In genomic region chr5:59371525-59372138, GRCh38 we compare ENCODE assay signal across 19 cellular contexts.
DNase-seq lines count a peak whose midpoint lies in the region; ATAC-seq and TF ChIP-seq lines count a peak whose summit lies in the region.
"Had no signal": no experiment of that assay in that cellular context is flagged by ENCODE, and none has a peak within 500 bp of the region (broad histone marks: within the 10 kb centered on the region; RNA-seq: fewer than 3 reads in every experiment).

No MANE protein-coding gene starts in this region.

- TF ChIP-seq CTCF in hepatocyte (IDR thresholded peaks at IDR 0.05; ENCODE audit: poor library complexity), result no peak

- H3K36me3 Mint-ChIP-seq in T-helper 2 cell treated with Interferon-gamma antibody and Interleukin-4, amounts not matched to agents 5 μg/mL and 100 μg/mL, for 36 hours (ENCODE audit: low read depth), result no peaks in the 10 kb centered on the region
- H3K36me3 Mint-ChIP-seq: CD8-positive, alpha-beta T cell had no signal

- peaks cover 7 to 26% of the 10 kb centered on the region in 2 donors for H3K9me3 Mint-ChIP-seq in stimulated activated naive CD8-positive, alpha-beta T cell treated with anti-CD3 and anti-CD28 coated beads, Interleukin-15, amount 100 ng/mL, for 72 hours
- peaks cover 15% of the 10 kb centered on the region for H3K9me3 Mint-ChIP-seq in T-helper 2 cell treated with Interferon-gamma antibody and Interleukin-4, amounts not matched to agents 5 μg/mL and 100 μg/mL, for 36 hours

- H3K27ac ChIP-seq in hepatocyte, result peak overlapping the region; percentile 35
- H3K27ac ChIP-seq: BLaER1 treated with 17β-estradiol and CSF1 and Interleukin-3, amounts not matched to agents 10 nM and 100 nM; SK-N-MC had no signal

- H3K36me3 ChIP-seq in hepatocyte (replicated peaks; ENCODE audit: insufficient read depth, low read depth), result no peaks in the 10 kb centered on the region
- H3K36me3 ChIP-seq: BLaER1 treated with 17β-estradiol and CSF1 and Interleukin-3, amounts not matched to agents 10 nM and 100 nM had no signal

- no peak overlapping the region for H3K27ac Mint-ChIP-seq in stimulated activated naive CD8-positive, alpha-beta T cell treated with anti-CD3 and anti-CD28 coated beads, Interleukin-15, amount 100 ng/mL, for 72 hours
- no peak overlapping the region for H3K27ac Mint-ChIP-seq in T-helper 2 cell treated with Interferon-gamma antibody and Interleukin-4, amounts not matched to agents 5 μg/mL and 100 μg/mL, for 36 hours
- H3K27ac Mint-ChIP-seq: CD8-positive, alpha-beta T cell had no signal

- no peak overlapping the region for H3K4me3 ChIP-seq in hepatocyte
- H3K4me3 ChIP-seq: BLaER1 treated with 17β-estradiol and CSF1 and Interleukin-3, amounts not matched to agents 10 nM and 100 nM; SK-N-MC had no signal

- WGBS in hepatocyte (ENCODE audit: low lambda C conversion rate, missing lambda C conversion rate), result 65% methylated on average over 4 of the region's 4 CpGs

- H3K4me1 ChIP-seq in hepatocyte (ENCODE audit: insufficient read depth), result no peaks in the 10 kb centered on the region
- H3K4me1 ChIP-seq: BLaER1 treated with 17β-estradiol and CSF1 and Interleukin-3, amounts not matched to agents 10 nM and 100 nM had no signal

- no peaks in the 10 kb centered on the region for H3K9me2 ChIP-seq in hepatocyte (replicated peaks; ENCODE audit: insufficient read depth)

- no peaks in the 10 kb centered on the region for H3K79me2 ChIP-seq in hepatocyte

- no peaks in the 10 kb centered on the region for H3K27me3 ChIP-seq in hepatocyte
- H3K27me3 ChIP-seq: BLaER1 treated with 17β-estradiol and CSF1 and Interleukin-3, amounts not matched to agents 10 nM and 100 nM had no signal

- H3K4me2 ChIP-seq in hepatocyte, result no peak overlapping the region
- H3K4me2 ChIP-seq: BLaER1 treated with 17β-estradiol and CSF1 and Interleukin-3, amounts not matched to agents 10 nM and 100 nM had no signal

- H3K4me1 Mint-ChIP-seq in stimulated activated naive CD8-positive, alpha-beta T cell treated with anti-CD3 and anti-CD28 coated beads, Interleukin-15, amount 100 ng/mL, for 72 hours, result no peaks in the 10 kb centered on the region
- no peaks in the 10 kb centered on the region for H3K4me1 Mint-ChIP-seq in T-helper 2 cell treated with Interferon-gamma antibody and Interleukin-4, amounts not matched to agents 5 μg/mL and 100 μg/mL, for 36 hours (ENCODE audit: low read depth)

- no peak overlapping the region for H2AFZ ChIP-seq in hepatocyte

- H3K27me3 Mint-ChIP-seq in stimulated activated naive CD8-positive, alpha-beta T cell treated with anti-CD3 and anti-CD28 coated beads, Interleukin-15, amount 100 ng/mL, for 72 hours, result peaks cover 22% of the 10 kb centered on the region
- peaks cover 9% of the 10 kb centered on the region for H3K27me3 Mint-ChIP-seq in T-helper 2 cell treated with Interferon-gamma antibody and Interleukin-4, amounts not matched to agents 5 μg/mL and 100 μg/mL, for 36 hours (ENCODE audit: low read depth)

- no peaks in the 10 kb centered on the region for H4K20me1 ChIP-seq in hepatocyte (ENCODE audit: insufficient read depth, poor library complexity, severe bottlenecking)
- H4K20me1 ChIP-seq: BLaER1 treated with 17β-estradiol and CSF1 and Interleukin-3, amounts not matched to agents 10 nM and 100 nM had no signal

- no peak for DNase-seq in stimulated activated naive CD8-positive, alpha-beta T cell treated with anti-CD3 and anti-CD28 coated beads, Interleukin-15, Interleukin-2, amounts not matched to agents 100 U/mL and 50 U/mL, for 24 hours
- no peak for DNase-seq in stimulated activated naive CD8-positive, alpha-beta T cell treated with anti-CD3 and anti-CD28 coated beads, Interleukin-15, amount 100 ng/mL, for 72 hours
- DNase-seq in hepatocyte (ENCODE audit: low spot score), result no peak
- no peak for DNase-seq in stimulated activated CD4-positive, alpha-beta T cell treated with anti-CD3 and anti-CD28 coated beads, Interleukin-4, amount 100 ng/mL, for 1 hour
- DNase-seq in T-helper 2 cell treated with Interferon-gamma antibody and Interleukin-4, amounts not matched to agents 5 μg/mL and 100 μg/mL, for 36 hours (ENCODE audit: low spot score), result no peak
- DNase-seq: Calu3; CD8-positive, alpha-beta T cell; GF-D8; GOT3; IMR-90; NCI-H1417; NCI-H187 treated with DMSO at 0.1 percent for 48 hours; NCI-H2227 treated with DMSO at 0.1 percent for 48 hours; NCI-H524 treated with DMSO at 0.1 percent for 48 hours; SHP77 had no signal

- ATAC-seq in stimulated activated naive CD8-positive, alpha-beta T cell treated with anti-CD3 and anti-CD28 coated beads, Interleukin-15, Interleukin-2, amounts not matched to agents 100 U/mL and 50 U/mL, for 24 hours, result peak; percentile 52
- ATAC-seq in stimulated activated naive CD8-positive, alpha-beta T cell treated with anti-CD3 and anti-CD28 coated beads, Interleukin-15, amount 100 ng/mL, for 72 hours, result no peak
- ATAC-seq in HG02798 (IDR thresholded peaks at IDR 0.05; ENCODE audit: poor library complexity, unreplicated experiment), result peak; percentile 86
- ATAC-seq in GM19324 (IDR thresholded peaks at IDR 0.05; ENCODE audit: low FRiP score, unreplicated experiment), result no peak
- ATAC-seq: CD8-positive, alpha-beta T cell had no signal

- H3K9me3 ChIP-seq in hepatocyte (ENCODE audit: low read depth), result no peaks in the 10 kb centered on the region

- H3K4me3 Mint-ChIP-seq in stimulated activated naive CD8-positive, alpha-beta T cell treated with anti-CD3 and anti-CD28 coated beads, Interleukin-15, amount 100 ng/mL, for 72 hours, result no peak overlapping the region
- no peak overlapping the region for H3K4me3 Mint-ChIP-seq in T-helper 2 cell treated with Interferon-gamma antibody and Interleukin-4, amounts not matched to agents 5 μg/mL and 100 μg/mL, for 36 hours
- H3K4me3 Mint-ChIP-seq: CD8-positive, alpha-beta T cell had no signal

Comparison
In these comparisons a context has a peak if more than half of its experiments do, and no peak if none do; other contexts are left out.
1. ATAC-seq: peak in stimulated activated naive CD8-positive, alpha-beta T cell treated with anti-CD3 and anti-CD28 coated beads, Interleukin-15, Interleukin-2, amounts not matched to agents 100 U/mL and 50 U/mL, for 24 hours (single experiment) and HG02798 (single experiment); none in stimulated activated naive CD8-positive, alpha-beta T cell treated with anti-CD3 and anti-CD28 coated beads, Interleukin-15, amount 100 ng/mL, for 72 hours (single experiment) and GM19324 (single experiment).